ENCODE assay signal across 8 cellular contexts in the genomic region with DNA sequence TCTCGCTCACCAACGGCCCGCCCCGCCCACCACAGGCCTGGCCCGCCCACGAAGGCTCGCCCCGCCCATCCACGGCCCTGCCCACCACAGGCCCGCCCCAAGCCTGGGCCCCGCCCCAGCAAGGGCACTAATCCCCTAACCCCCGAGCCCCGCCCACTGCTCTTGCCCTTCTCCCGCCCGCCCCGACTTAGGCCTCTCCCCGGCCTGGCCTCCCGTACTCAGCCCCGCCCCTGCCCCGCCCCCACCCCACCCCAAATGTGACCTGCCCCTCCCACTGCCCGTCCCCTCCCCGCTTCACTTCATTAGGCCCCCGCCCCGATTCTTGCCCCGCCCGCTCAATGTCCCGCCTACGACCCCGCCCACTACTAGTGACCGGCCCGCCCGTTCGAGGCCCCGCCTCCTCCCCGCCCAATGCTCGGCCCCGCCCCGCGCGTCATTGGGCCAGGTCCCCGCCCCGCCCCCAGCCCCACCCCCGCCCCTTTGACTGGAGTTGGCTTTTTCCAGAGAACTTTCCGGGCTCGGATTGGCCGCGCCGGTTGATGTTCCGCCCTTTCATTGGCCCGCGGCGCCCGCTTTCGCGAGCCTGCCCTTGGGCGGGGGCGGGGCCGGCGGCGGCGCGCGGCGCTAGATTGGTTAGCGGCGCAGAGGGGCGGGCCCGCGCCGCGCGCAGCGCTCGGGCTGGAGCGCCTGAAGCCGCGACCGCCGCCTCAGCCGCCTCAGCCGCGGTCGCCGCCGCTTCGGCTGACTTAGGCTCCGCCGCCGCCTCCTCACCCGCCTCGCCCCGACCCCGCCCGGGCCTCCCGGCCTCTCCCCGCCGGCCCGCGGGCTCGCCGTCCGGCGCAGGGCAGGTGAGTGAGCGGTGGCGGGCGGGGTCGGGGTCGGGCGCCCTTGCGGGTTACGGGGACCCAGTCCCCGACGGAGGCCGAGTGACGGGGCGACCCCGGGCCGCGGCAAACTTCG. TPM values are rescaled to one million over a fixed set of nuclear protein-coding genes. Genes with fewer than 3 reads are reported as not detected.
DNase-seq lines count a peak whose midpoint lies in the region; FAIRE-seq and TF ChIP-seq lines count a peak whose summit lies in the region.

A gene (plus strand): TSS at position 705 of the 960 bp plus-strand sequence. CDS start 206,361 bp downstream, outside the sequence.

- peak within 1 kb of the TSS; percentile 86 for H3K4me2 ChIP-seq in astrocyte (ENCODE audit: low read length)

- TF ChIP-seq CTCF in HFFc6 (IDR thresholded peaks at IDR 0.05) (no peak), astrocyte (IDR thresholded peaks at IDR 0.05; ENCODE audit: insufficient read depth, low read depth, low read length) (no peak), retinal pigment epithelial cell (conservative IDR thresholded peaks at IDR 0.05; ENCODE audit: low read depth, low read length) (no peak)

- no peak within 1 kb of the TSS for H3K27ac Mint-ChIP-seq in HFFc6
- no peak within 1 kb of the TSS for H3K27ac Mint-ChIP-seq in astrocyte (ENCODE audit: unreplicated experiment)

- H3K4me3 ChIP-seq in astrocyte (ENCODE audit: insufficient read depth, low read depth, low read length), result peak within 1 kb of the TSS; percentile 55
- H3K4me3 ChIP-seq in retinal pigment epithelial cell (ENCODE audit: low read length), result peak within 1 kb of the TSS; percentile 52

- peak within 1 kb of the TSS; percentile 12 for H3K27ac ChIP-seq in astrocyte (ENCODE audit: low read depth, low read length)

- H3K36me3 Mint-ChIP-seq in HFFc6 (ENCODE audit: low read depth) (no peaks in the 10 kb centered on the region), astrocyte (ENCODE audit: low read depth, unreplicated experiment) (no peaks in the 10 kb centered on the region)

- no peaks in the 10 kb centered on the region for H3K27me3 ChIP-seq in astrocyte (ENCODE audit: insufficient read depth, low read length)

- peaks cover 4% of the 10 kb centered on the region; the same call in 1 of the 2 replicates for H3K9me3 Mint-ChIP-seq in HFFc6
- H3K9me3 Mint-ChIP-seq in astrocyte (ENCODE audit: unreplicated experiment), result no peaks in the 10 kb centered on the region

- peak within 1 kb of the TSS; percentile 56 for H2AFZ ChIP-seq in astrocyte (ENCODE audit: low read depth, low read length)

- H4K20me1 ChIP-seq in astrocyte (ENCODE audit: insufficient read depth, low read length), result peaks cover 35% of the 10 kb centered on the region

- peaks cover 5% of the 10 kb centered on the region; the same call in 1 of the 2 replicates for H3K4me1 Mint-ChIP-seq in HFFc6 (ENCODE audit: low read depth)
- peaks cover 2% of the 10 kb centered on the region for H3K4me1 Mint-ChIP-seq in astrocyte (ENCODE audit: low read depth, unreplicated experiment)

- peaks cover 10% of the 10 kb centered on the region for H3K79me2 ChIP-seq in astrocyte (ENCODE audit: insufficient read depth, low read length)

- H3K27me3 Mint-ChIP-seq in HFFc6 (ENCODE audit: insufficient read depth) (peaks cover 40% of the 10 kb centered on the region), astrocyte (ENCODE audit: low read depth, unreplicated experiment) (peaks cover 30% of the 10 kb centered on the region)

- H3K9me3 ChIP-seq in astrocyte (ENCODE audit: insufficient read depth, low read depth, low read length), result no peaks in the 10 kb centered on the region

- H3K4me1 ChIP-seq in astrocyte (ENCODE audit: insufficient read depth, low read length), result peaks cover 23% of the 10 kb centered on the region

- H3K36me3 ChIP-seq in astrocyte (ENCODE audit: insufficient read depth, low read length), result no peaks in the 10 kb centered on the region

- FAIRE-seq in astrocyte (lab: Jason Lieb, UNC), result no peak

- DNase-seq in GDM1 (lab: John Stamatoyannopoulos, UW), result peak; percentile 96
- peak; percentile 51 for DNase-seq in HFFc6
- peak; percentile 99 for DNase-seq in NCI-H1436 (lab: John Stamatoyannopoulos, UW)
- DNase-seq in T1000 (lab: John Stamatoyannopoulos, UW), result peak; percentile 63
- DNase-seq in astrocyte (ENCODE audit: low read depth), result peak; percentile 75
- DNase-seq in hippocampal formation (lab: John Stamatoyannopoulos, UW), result peak; percentile 93 to 97
- DNase-seq in retinal pigment epithelial cell (ENCODE audit: low read depth), result peak; percentile 76
- DNase-seq in cortex of kidney (lab: John Stamatoyannopoulos, UW), result no peak

- H3K4me3 Mint-ChIP-seq in HFFc6 (peak within 1 kb of the TSS; percentile 53), astrocyte (ENCODE audit: unreplicated experiment) (peak within 1 kb of the TSS; percentile 85)

- H3K9ac ChIP-seq in astrocyte (ENCODE audit: low read length), result peak within 1 kb of the TSS; percentile 74

RNA-seq across cellular contexts. Expression of the gene that starts here (rescaled TPM):
- total RNA-seq in HFFc6 (2021; fragmentation: NEBNext Ultra II Directional; extraction: Animal tissue kit (Norgen Biotek cat#: 25700)), result not detected
- total RNA-seq in astrocyte, result 1.8 and 2.5 TPM in 2 replicates

Comparison
In these comparisons a context has a peak if more than half of its experiments do, and no peak if none do; other contexts are left out.
1. Peak in DNase-seq in HFFc6; RNA of the gene not detected or under 1 TPM.